In genomic region chr15:98815207-98815606, GRCh38 we compare ENCODE assay signal across 21 cellular contexts.
A peak's percentile ranks its signal among the peaks of the same experiment; 100 is the strongest.
DNase-seq lines count a peak whose midpoint lies in the region; ATAC-seq and TF ChIP-seq lines count a peak whose summit lies in the region.
"Had no signal": no experiment of that assay in that cellular context is flagged by ENCODE, and none has a peak within 500 bp of the region (broad histone marks: within the 10 kb centered on the region; RNA-seq: fewer than 3 reads in every experiment).

No MANE protein-coding gene starts in this region.

- TF ChIP-seq EP300 in ovary (IDR thresholded peaks at IDR 0.05): no peak

- H3K9me3 ChIP-seq in SJCRH30 (replicated peaks) (0 out of 2 replicates have a peak, but pooled peaks cover 2% of the 10 kb centered on the region), ovary (no peaks in the 10 kb centered on the region)
- H3K9me3 ChIP-seq: vagina had no signal

- no peaks in the 10 kb centered on the region for H3K27me3 ChIP-seq in SJCRH30
- no peaks in the 10 kb centered on the region for H3K27me3 ChIP-seq in dorsolateral prefrontal cortex
- H3K27me3 ChIP-seq in ovary: no peaks in the 10 kb centered on the region
- H3K27me3 ChIP-seq: vagina had no signal

- TF ChIP-seq POLR2A in ovary (IDR thresholded peaks at IDR 0.05): no peak

- DNase-seq in SJCRH30: peak; percentile 12 to 27
- DNase-seq in dorsolateral prefrontal cortex: peak in 9 of 10 donors; percentile 58 to 82 (median 70)
- DNase-seq in midbrain (lab: John Stamatoyannopoulos, UW): peak; percentile 78
- DNase-seq in ureter (ENCODE audit: low spot score): peak; percentile 5
- no peak for DNase-seq in ovary
- DNase-seq: activated CD4-positive, alpha-beta T cell treated with anti-CD3 and anti-CD28 coated beads for 1 hour; activated naive CD4-positive, alpha-beta T cell treated with anti-CD3 and anti-CD28 coated beads for 36 hours; activated T-cell treated with anti-CD3 and anti-CD28 coated beads, Interleukin-2, amount 50 U/mL, for 4 hours; aorta; cerebellar nuclear complex; DMS79; effector memory CD8-positive, alpha-beta T cell; left cardiac atrium; mesenchymal stem cell; naive B cell; NCI-H1092; NCI-H1930; NCI-H2227 treated with DMSO at 0.1 percent for 48 hours had no signal

- intact Hi-C loops in dorsolateral prefrontal cortex (cut with DNase I) (loop anchor here (2.0 kb wide), 1 partner anchor 14 kb away; no protein-coding TSS in a partner anchor), ovary (cut with DNase I) (no loop called here)

- H3K36me3 ChIP-seq in SJCRH30 (no peaks in the 10 kb centered on the region), ovary (no peaks in the 10 kb centered on the region)
- H3K36me3 ChIP-seq: vagina had no signal

- H3K27ac ChIP-seq in SJCRH30 (no peak overlapping the region), dorsolateral prefrontal cortex (peak overlapping the region; percentile 3 to 95 (median 82)), ovary (no peak overlapping the region)
- H3K27ac ChIP-seq: vagina had no signal

- WGBS in ovary, 3 donors: 90 to 96% (median 91%) methylated on average over 5 of the region's 5 CpGs

- H3K4me3 ChIP-seq in SJCRH30 (no peak overlapping the region), dorsolateral prefrontal cortex (peak overlapping the region in 17 of 59 donors; percentile 5 to 51 (median 28)), ovary (no peak overlapping the region)
- H3K4me3 ChIP-seq: vagina had no signal

- H3K4me1 ChIP-seq in SJCRH30 (no peaks in the 10 kb centered on the region), ovary (ENCODE audit: insufficient read depth) (peaks cover 12% of the 10 kb centered on the region)

- no peak for ATAC-seq in HG02610 (IDR thresholded peaks at IDR 0.05; ENCODE audit: unreplicated experiment)
- ATAC-seq in HG02763 (IDR thresholded peaks at IDR 0.05; ENCODE audit: unreplicated experiment): no peak
- ATAC-seq: activated T-cell treated with anti-CD3 and anti-CD28 coated beads, Interleukin-2, amount 50 U/mL, for 4 hours; effector memory CD8-positive, alpha-beta T cell; left cardiac atrium had no signal

- TF ChIP-seq CTCF in dorsolateral prefrontal cortex (IDR thresholded peaks at IDR 0.05 in 54 of 56, conservative IDR thresholded peaks at IDR 0.05 in 2 of 56; ENCODE audit: low read depth in 1 of 56, partially characterized antibody in 56 of 56) (peak in 6 of 56 donors; percentile 19 to 43 (median 25)), ovary (IDR thresholded peaks at IDR 0.05) (no peak)

Comparison
In these comparisons a context has a peak if more than half of its experiments do, and no peak if none do; other contexts are left out.
1. DNase-seq: peak in SJCRH30 (2 of 2), dorsolateral prefrontal cortex (9 of 10), midbrain (single experiment) and ureter (single experiment); none in ovary (0 of 5).
2. H3K27ac ChIP-seq: peak in dorsolateral prefrontal cortex (59 of 59); none in SJCRH30 (single experiment) and ovary (0 of 2).
3. intact Hi-C loops: an anchor here in dorsolateral prefrontal cortex (2.0 kb wide); none called in ovary.